In genomic region chr2:140383781-140384180, GRCh38 we compare ENCODE assay signal across 19 cellular contexts.
"Had no signal": no experiment of that assay in that cellular context is flagged by ENCODE, and none has a peak within 500 bp of the region (broad histone marks: within the 10 kb centered on the region; RNA-seq: fewer than 3 reads in every experiment).

No MANE protein-coding gene starts in this region.

- H3K4me1 Mint-ChIP-seq: activated CD4-positive, alpha-beta T cell treated with anti-CD3 and anti-CD28 coated beads, Interleukin-2, amount 10 ng/mL, durations not matched to agents 7 days and 5 days; activated naive CD8-positive, alpha-beta T cell treated with anti-CD3 and anti-CD28 coated beads for 36 hours; endodermal cell; nephron; stimulated activated effector memory CD8-positive, alpha-beta T cell treated with anti-CD3 and anti-CD28 coated beads, Interleukin-12 subunit alpha, Interleukin-12 subunit beta, amount 100 ng/mL, for 72 hours had no signal

- DNase-seq: activated CD4-positive, alpha-beta T cell treated with anti-CD3 and anti-CD28 coated beads, Interleukin-2, amount 10 ng/mL, durations not matched to agents 7 days and 5 days; activated CD8-positive, alpha-beta memory T cell treated with anti-CD3 and anti-CD28 coated beads, Interleukin-2, amount 50 U/mL, for 48 hours; activated gamma-delta T cell; activated naive CD8-positive, alpha-beta T cell treated with anti-CD3 and anti-CD28 coated beads for 36 hours; activated T-cell treated with anti-CD3 and anti-CD28 coated beads, Interleukin-2, amount 50 U/mL, for 72 hours; aorta; dorsolateral prefrontal cortex; endodermal cell; foreskin fibroblast; glutamatergic neuron; hypothalamus; kidney; left ventricle myocardium inferior; right lobe of liver; stimulated activated CD4-positive, alpha-beta T cell treated with anti-CD3 and anti-CD28 coated beads, Interleukin-1b, Interleukin-23, amount 100 ng/mL, for 48 hours; thyroid gland had no signal

- H3K9me3 Mint-ChIP-seq: endodermal cell, nephron had no signal

- H3K4me3 Mint-ChIP-seq: activated CD4-positive, alpha-beta T cell treated with anti-CD3 and anti-CD28 coated beads, Interleukin-2, amount 10 ng/mL, durations not matched to agents 7 days and 5 days; activated naive CD8-positive, alpha-beta T cell treated with anti-CD3 and anti-CD28 coated beads for 36 hours; activated T-cell treated with anti-CD3 and anti-CD28 coated beads, Interleukin-2, amount 50 U/mL, for 72 hours; endodermal cell; nephron; stimulated activated effector memory CD8-positive, alpha-beta T cell treated with anti-CD3 and anti-CD28 coated beads, Interleukin-12 subunit alpha, Interleukin-12 subunit beta, amount 100 ng/mL, for 72 hours had no signal

- H3K27me3 Mint-ChIP-seq: activated CD4-positive, alpha-beta T cell treated with anti-CD3 and anti-CD28 coated beads, Interleukin-2, amount 10 ng/mL, durations not matched to agents 7 days and 5 days; activated naive CD8-positive, alpha-beta T cell treated with anti-CD3 and anti-CD28 coated beads for 36 hours had no signal

- H3K36me3 Mint-ChIP-seq: activated naive CD8-positive, alpha-beta T cell treated with anti-CD3 and anti-CD28 coated beads for 36 hours; stimulated activated effector memory CD8-positive, alpha-beta T cell treated with anti-CD3 and anti-CD28 coated beads, Interleukin-12 subunit alpha, Interleukin-12 subunit beta, amount 100 ng/mL, for 72 hours had no signal

- H3K4me3 ChIP-seq: left ventricle myocardium inferior, prostate gland, right lobe of liver, thyroid gland had no signal

- H3K27ac Mint-ChIP-seq: activated CD4-positive, alpha-beta T cell treated with anti-CD3 and anti-CD28 coated beads, Interleukin-2, amount 10 ng/mL, durations not matched to agents 7 days and 5 days; activated naive CD8-positive, alpha-beta T cell treated with anti-CD3 and anti-CD28 coated beads for 36 hours; activated T-cell treated with anti-CD3 and anti-CD28 coated beads, Interleukin-2, amount 50 U/mL, for 72 hours; endodermal cell; nephron; stimulated activated effector memory CD8-positive, alpha-beta T cell treated with anti-CD3 and anti-CD28 coated beads, Interleukin-12 subunit alpha, Interleukin-12 subunit beta, amount 100 ng/mL, for 72 hours had no signal
